33 cellular contexts compared by ENCODE assay signal in genomic region chr6:161809991-161810390, GRCh38.
"Had no signal": no experiment of that assay in that cellular context is flagged by ENCODE, and none has a peak within 500 bp of the region (broad histone marks: within the 10 kb centered on the region; RNA-seq: fewer than 3 reads in every experiment).

No MANE protein-coding gene starts in this region.

- DNase-seq: Karpas-422, Kasumi-1, MG63, MM.1S, MV-4-11, NCI-H1048, NCI-H1092, NCI-H1092 treated with DMSO at 0.1 percent for 48 hours, NCI-H1105, NCI-H1105 treated with DMSO at 0.1 percent for 48 hours, NCI-H1417, NCI-H1417 treated with DMSO at 0.1 percent for 48 hours, NCI-H1436, NCI-H1436 treated with DMSO at 0.1 percent for 48 hours, NCI-H146, NCI-H1694, NCI-H1694 treated with DMSO at 0.1 percent for 48 hours, NCI-H187, NCI-H187 treated with DMSO at 0.1 percent for 48 hours, NCI-H1930, NCI-H2029, NCI-H2029 treated with DMSO at 0.1 percent for 48 hours, NCI-H2081, NCI-H2081 treated with DMSO at 0.1 percent for 48 hours, NCI-H2107, NCI-H2171, NCI-H2171 treated with DMSO at 0.1 percent for 48 hours, NCI-H2227 treated with DMSO at 0.1 percent for 48 hours, NCI-H226, NCI-H345, NCI-H446, NCI-H446 treated with DMSO at 0.1 percent for 48 hours, NCI-H510A had no signal
